ENCODE assay signal across 16 cellular contexts in the genomic region with DNA sequence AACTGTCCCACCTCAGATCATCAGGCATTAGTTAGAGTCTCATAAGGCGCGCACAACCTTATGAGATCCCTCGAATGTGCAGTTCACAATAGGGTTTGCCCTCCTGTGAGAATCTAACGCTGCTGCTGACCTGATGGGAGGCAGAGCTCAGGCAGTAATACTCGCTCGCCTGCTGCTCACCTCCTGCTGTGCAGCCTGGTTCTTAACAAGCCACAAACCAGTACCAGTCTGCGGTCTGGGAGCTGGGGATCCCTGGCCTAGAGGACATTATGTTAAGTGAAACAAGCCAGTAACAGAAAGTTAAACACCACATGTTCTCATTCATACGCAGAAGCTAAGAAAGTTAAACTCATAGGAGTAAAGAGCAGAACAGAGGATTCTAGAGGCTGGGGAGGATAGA. TPM values are rescaled to one million over a fixed set of nuclear protein-coding genes. Genes with fewer than 3 reads are reported as not detected.
DNase-seq lines count a peak whose midpoint lies in the region; ATAC-seq and TF ChIP-seq lines count a peak whose summit lies in the region.
"Had no signal": no experiment of that assay in that cellular context is flagged by ENCODE, and none has a peak within 500 bp of the region (broad histone marks: within the 10 kb centered on the region; RNA-seq: fewer than 3 reads in every experiment).

No MANE protein-coding gene starts in this region.

- ATAC-seq in HG02588 (IDR thresholded peaks at IDR 0.05; ENCODE audit: unreplicated experiment) (no peak), Right ventricle myocardium superior (ENCODE audit: poor library complexity) (no peak)

- no peak for TF ChIP-seq CTCF in NB4 (IDR thresholded peaks at IDR 0.05; ENCODE audit: low read depth, low read length)
- no peak for TF ChIP-seq CTCF in choroid plexus epithelial cell (conservative IDR thresholded peaks at IDR 0.05; ENCODE audit: low read depth, low read length)

- H3K4me3 ChIP-seq in NB4 (ENCODE audit: low read depth, low read length), result no peak overlapping the region
- H3K4me3 ChIP-seq in choroid plexus epithelial cell (ENCODE audit: low read depth, low read length), result no peak overlapping the region
- H3K4me3 ChIP-seq: HAP-1, PC-9, SJCRH30 had no signal

- DNase-seq in NCI-H82 (lab: John Stamatoyannopoulos, UW) (peak; percentile 60), NCI-H82 treated with DMSO at 0.1 percent for 48 hours (lab: John Stamatoyannopoulos, UW; ENCODE audit: unreplicated experiment) (no peak), NB4 (ENCODE audit: low read depth) (peak; percentile 55), choroid plexus epithelial cell (ENCODE audit: low read depth) (peak; percentile 23), NCI-H1105 treated with DMSO at 0.1 percent for 48 hours (lab: John Stamatoyannopoulos, UW) (no peak), Right ventricle myocardium superior (no peak), NCI-H1105 (lab: John Stamatoyannopoulos, UW) (no peak)
- DNase-seq: Caco-2, DMS53, MM.1S, NCI-H1092 treated with DMSO at 0.1 percent for 48 hours, NCI-H1694 treated with DMSO at 0.1 percent for 48 hours, PC-9, SJCRH30 had no signal

- no peak for TF ChIP-seq POLR2A in NB4 (IDR thresholded peaks at IDR 0.05; ENCODE audit: extremely low read depth, insufficient read length)

- intact Hi-C loops in Right ventricle myocardium superior (cut with DNase I), result no loop called here

RNA-seq across cellular contexts. Expression of gene MAP3K13, which starts 47.0 kb away (rescaled TPM):
- total RNA-seq in Right ventricle myocardium superior, result 7.6 TPM

Comparison
In these comparisons a context has a peak if more than half of its experiments do, and no peak if none do; other contexts are left out.
1. DNase-seq: peak in NCI-H82 (single experiment), NB4 (single experiment) and choroid plexus epithelial cell (single experiment); none in NCI-H82 treated with DMSO at 0.1 percent for 48 hours (single experiment), NCI-H1105 treated with DMSO at 0.1 percent for 48 hours (single experiment), Right ventricle myocardium superior (single experiment) and NCI-H1105 (single experiment).